14 cellular contexts compared by ENCODE assay signal in genomic region chr20:5353624-5354496, GRCh38. TPM values are rescaled to one million over a fixed set of nuclear protein-coding genes. Genes with fewer than 3 reads are reported as not detected.
DNase-seq lines count a peak whose midpoint lies in the region; ATAC-seq and TF ChIP-seq lines count a peak whose summit lies in the region.
"Had no signal": no experiment of that assay in that cellular context is flagged by ENCODE, and none has a peak within 500 bp of the region (broad histone marks: within the 10 kb centered on the region; RNA-seq: fewer than 3 reads in every experiment).

No MANE protein-coding gene starts in this region.

- peak overlapping the region; percentile 82 for H3K27ac Mint-ChIP-seq in stimulated activated naive CD8-positive, alpha-beta T cell treated with anti-CD3 and anti-CD28 coated beads, Interleukin-15, Interleukin-2, amounts not matched to agents 100 ng/mL and 50 ng/mL, for 24 hours
- H3K27ac Mint-ChIP-seq: stimulated activated memory B cell treated with anti-CD40 and anti-IgM and Interleukin-4, amounts not matched to agents 10 μg/mL and 1 μg/mL and 100 μg/mL, for 72 hours; T-cell had no signal

- no peak for DNase-seq in activated T-cell treated with anti-CD3 and anti-CD28 coated beads, Interleukin-2, amount 50 U/mL, for 4 hours
- no peak for DNase-seq in activated T-cell treated with anti-CD3 and anti-CD28 coated beads, Interleukin-2, amount 50 U/mL, for 1 hour
- DNase-seq in RKO (ENCODE audit: low spot score): peak; percentile 87
- DNase-seq in epithelial cell of proximal tubule (ENCODE audit: low read depth): peak; percentile 1
- no peak for DNase-seq in heart right ventricle
- DNase-seq in SJCRH30: no peak
- DNase-seq: BE2C; naive B cell; NCI-H446 treated with DMSO at 0.1 percent for 48 hours; stimulated activated CD4-positive, alpha-beta T cell treated with anti-CD3 and anti-CD28 coated beads, Interleukin-12 subunit alpha, Interleukin-12 subunit beta, amount 100 ng/mL, for 4 hours; T-cell had no signal

- H3K4me1 ChIP-seq in heart right ventricle (peaks cover 0 to 23% (median 0%) of the 10 kb centered on the region in 9 donors), SJCRH30 (no peaks in the 10 kb centered on the region)
- H3K4me1 ChIP-seq: BE2C had no signal

- H3K36me3 ChIP-seq in heart right ventricle: no peaks in the 10 kb centered on the region
- no peaks in the 10 kb centered on the region for H3K36me3 ChIP-seq in SJCRH30
- H3K36me3 ChIP-seq: BE2C had no signal

- 62 to 69% methylated on average over 4 of the region's 4 CpGs for WGBS in heart right ventricle, 2 donors

- no peak overlapping the region for H3K27ac ChIP-seq in heart right ventricle
- no peak overlapping the region for H3K27ac ChIP-seq in SJCRH30

- intact Hi-C loops in heart right ventricle (cut with DNase I): no loop called here

- H3K9me3 ChIP-seq in heart right ventricle (peaks cover 0 to 4% (median 0%) of the 10 kb centered on the region in 11 donors), SJCRH30 (replicated peaks) (no peaks in the 10 kb centered on the region)
- H3K9me3 ChIP-seq: BE2C had no signal

- H3K27me3 ChIP-seq in heart right ventricle (no peaks in the 10 kb centered on the region), SJCRH30 (peaks cover 3% of the 10 kb centered on the region; the same call in 1 of the 2 replicates)
- H3K27me3 ChIP-seq: BE2C had no signal

- peak; percentile 66 to 75 for ATAC-seq in activated T-cell treated with anti-CD3 and anti-CD28 coated beads, Interleukin-2, amount 50 U/mL, for 4 hours
- ATAC-seq in GM21737 (IDR thresholded peaks at IDR 0.05; ENCODE audit: unreplicated experiment) (no peak), heart right ventricle (no peak)
- ATAC-seq: stimulated activated memory B cell treated with anti-CD40 and anti-IgM and Interleukin-4, amounts not matched to agents 10 μg/mL and 1 μg/mL and 100 μg/mL, for 72 hours; T-cell had no signal

- peaks cover 5% of the 10 kb centered on the region for H3K9me3 Mint-ChIP-seq in activated T-cell treated with anti-CD3 and anti-CD28 coated beads, Interleukin-2, amount 50 U/mL, for 4 hours
- peaks cover 5% of the 10 kb centered on the region for H3K9me3 Mint-ChIP-seq in stimulated activated naive CD8-positive, alpha-beta T cell treated with anti-CD3 and anti-CD28 coated beads, Interleukin-15, Interleukin-2, amounts not matched to agents 100 ng/mL and 50 ng/mL, for 24 hours

- H3K4me1 Mint-ChIP-seq in activated T-cell treated with anti-CD3 and anti-CD28 coated beads, Interleukin-2, amount 50 U/mL, for 4 hours (ENCODE audit: low read depth): peaks cover 7% of the 10 kb centered on the region
- H3K4me1 Mint-ChIP-seq in stimulated activated naive CD8-positive, alpha-beta T cell treated with anti-CD3 and anti-CD28 coated beads, Interleukin-15, Interleukin-2, amounts not matched to agents 100 ng/mL and 50 ng/mL, for 24 hours (ENCODE audit: low read depth): peaks cover 52% of the 10 kb centered on the region
- H3K4me1 Mint-ChIP-seq: naive B cell; stimulated activated memory B cell treated with anti-CD40 and anti-IgM and Interleukin-4, amounts not matched to agents 10 μg/mL and 1 μg/mL and 100 μg/mL, for 72 hours; T-cell had no signal

- peaks cover 18% of the 10 kb centered on the region for H3K27me3 Mint-ChIP-seq in activated T-cell treated with anti-CD3 and anti-CD28 coated beads, Interleukin-2, amount 50 U/mL, for 4 hours (ENCODE audit: low read depth)
- H3K27me3 Mint-ChIP-seq in stimulated activated naive CD8-positive, alpha-beta T cell treated with anti-CD3 and anti-CD28 coated beads, Interleukin-15, Interleukin-2, amounts not matched to agents 100 ng/mL and 50 ng/mL, for 24 hours: peaks cover 32% of the 10 kb centered on the region

- H3K36me3 Mint-ChIP-seq in activated T-cell treated with anti-CD3 and anti-CD28 coated beads, Interleukin-2, amount 50 U/mL, for 4 hours (ENCODE audit: insufficient read depth): peaks cover 3% of the 10 kb centered on the region
- H3K36me3 Mint-ChIP-seq in stimulated activated naive CD8-positive, alpha-beta T cell treated with anti-CD3 and anti-CD28 coated beads, Interleukin-15, Interleukin-2, amounts not matched to agents 100 ng/mL and 50 ng/mL, for 24 hours (ENCODE audit: low read depth): no peaks in the 10 kb centered on the region
- H3K36me3 Mint-ChIP-seq: stimulated activated memory B cell treated with anti-CD40 and anti-IgM and Interleukin-4, amounts not matched to agents 10 μg/mL and 1 μg/mL and 100 μg/mL, for 72 hours; T-cell had no signal

- H3K4me3 ChIP-seq in epithelial cell of proximal tubule (ENCODE audit: low read depth, low read length): no peak overlapping the region
- H3K4me3 ChIP-seq in heart right ventricle: no peak overlapping the region
- no peak overlapping the region for H3K4me3 ChIP-seq in SJCRH30

- H3K4me3 Mint-ChIP-seq in activated T-cell treated with anti-CD3 and anti-CD28 coated beads, Interleukin-2, amount 50 U/mL, for 4 hours: no peak overlapping the region
- no peak overlapping the region for H3K4me3 Mint-ChIP-seq in stimulated activated naive CD8-positive, alpha-beta T cell treated with anti-CD3 and anti-CD28 coated beads, Interleukin-15, Interleukin-2, amounts not matched to agents 100 ng/mL and 50 ng/mL, for 24 hours
- H3K4me3 Mint-ChIP-seq: naive B cell; stimulated activated memory B cell treated with anti-CD40 and anti-IgM and Interleukin-4, amounts not matched to agents 10 μg/mL and 1 μg/mL and 100 μg/mL, for 72 hours; T-cell had no signal

- TF ChIP-seq CTCF in epithelial cell of proximal tubule (conservative IDR thresholded peaks at IDR 0.05; ENCODE audit: low read depth, low read length): no peak
- TF ChIP-seq CTCF in heart right ventricle (IDR thresholded peaks at IDR 0.05): no peak

RNA-seq across cellular contexts. Expression of gene PROKR2, which starts 37.1 kb away (rescaled TPM):
- not detected for total RNA-seq in activated T-cell treated with anti-CD3 and anti-CD28 coated beads, Interleukin-2, amount 50 U/mL, for 4 hours
- total RNA-seq in epithelial cell of proximal tubule (not detected in 2 replicates), heart right ventricle (not detected)
- polyA plus RNA-seq in heart right ventricle: not detected
- total RNA-seq in SJCRH30 (2014; rRNA removed; shearing (Covaris generic)): not detected in 2 replicates

Comparison
In these comparisons a context has a peak if more than half of its experiments do, and no peak if none do; other contexts are left out.
1. ATAC-seq: peak in activated T-cell treated with anti-CD3 and anti-CD28 coated beads, Interleukin-2, amount 50 U/mL, for 4 hours (2 of 2); none in GM21737 (single experiment) and heart right ventricle (0 of 8).
2. DNase-seq: peak in RKO (single experiment) and epithelial cell of proximal tubule (single experiment); none in activated T-cell treated with anti-CD3 and anti-CD28 coated beads, Interleukin-2, amount 50 U/mL, for 4 hours (single experiment), activated T-cell treated with anti-CD3 and anti-CD28 coated beads, Interleukin-2, amount 50 U/mL, for 1 hour (single experiment), heart right ventricle (0 of 2) and SJCRH30 (0 of 2).